ENCODE assay signal across 1 cellular context in genomic region chr2:30030361-30030760, GRCh38.
TF ChIP-seq lines count a peak whose summit lies in the region.

No MANE protein-coding gene starts in this region.

TF ChIP-seq in GM23338, 12 proteins besides CTCF, POLR2A, EP300 and RAD21 (continued from another document):
- TF ChIP-seq ZNF462 (CRISPR knock-in tag; IDR thresholded peaks at IDR 0.05) (no peak), POLR2AphosphoS5 (IDR thresholded peaks at IDR 0.05; ENCODE audit: low read depth) (no peak), CREB1 (CRISPR knock-in tag; IDR thresholded peaks at IDR 0.05; ENCODE audit: low read depth) (no peak)
